In genomic region chr5:143952809-143953208, GRCh38 we compare ENCODE assay signal across 40 cellular contexts.
"Had no signal": no experiment of that assay in that cellular context is flagged by ENCODE, and none has a peak within 500 bp of the region (broad histone marks: within the 10 kb centered on the region; RNA-seq: fewer than 3 reads in every experiment).

No MANE protein-coding gene starts in this region.

- DNase-seq: activated effector memory CD4-positive, alpha-beta T cell treated with anti-CD3 and anti-CD28 coated beads, Interleukin-2, amount 50 U/mL, for 16 hours; activated effector memory CD4-positive, alpha-beta T cell treated with Interleukin-2 at 50 U/mL for 16 hours; activated gamma-delta T cell; activated gamma-delta T cell treated with Interleukin-2 at 50 U/mL for 16 hours; activated naive CD4-positive, alpha-beta T cell; activated naive CD4-positive, alpha-beta T cell treated with anti-CD3 and anti-CD28 coated beads for 36 hours; activated naive CD4-positive, alpha-beta T cell treated with anti-CD3 and anti-CD28 coated beads, Interleukin-2, amount 10 ng/mL, durations not matched to agents 7 days and 5 days; activated naive CD4-positive, alpha-beta T cell treated with anti-CD3 and anti-CD28 coated beads, Interleukin-2, amount 50 U/mL, for 16 hours; activated naive CD4-positive, alpha-beta T cell treated with Interleukin-2 at 50 U/mL for 16 hours; activated naive CD8-positive, alpha-beta T cell treated with anti-CD3 and anti-CD28 coated beads for 36 hours; activated naive CD8-positive, alpha-beta T cell treated with anti-CD3 and anti-CD28 coated beads, Interleukin-2, amount 10 ng/mL, durations not matched to agents 7 days and 5 days; activated naive CD8-positive, alpha-beta T cell treated with anti-CD3 and anti-CD28 coated beads, Interleukin-2, amount 50 U/mL, for 24 hours; activated T-cell treated with anti-CD3 and anti-CD28 coated beads for 4 hours; activated T-cell treated with anti-CD3 and anti-CD28 coated beads, Interleukin-2, amount 50 U/mL, for 1 hour; activated T-cell treated with anti-CD3 and anti-CD28 coated beads, Interleukin-2, amount 50 U/mL, for 24 hours; activated T-cell treated with anti-CD3 and anti-CD28 coated beads, Interleukin-2, amount 50 U/mL, for 4 hours; activated T-cell treated with anti-CD3 and anti-CD28 coated beads, Interleukin-2, amount 50 U/mL, for 48 hours; activated T-cell treated with anti-CD3 and anti-CD28 coated beads, Interleukin-2, amount 50 U/mL, for 72 hours; adrenal gland; amniotic stem cell; amygdala; anterior cingulate cortex; aorta; body of pancreas; brain microvascular endothelial cell; caudate nucleus; central memory CD4-positive, alpha-beta T cell; cerebellar nuclear complex had no signal

- FAIRE-seq: bronchial epithelial cell had no signal

- H3K27ac Mint-ChIP-seq: activated naive CD4-positive, alpha-beta T cell treated with anti-CD3 and anti-CD28 coated beads for 36 hours; activated naive CD4-positive, alpha-beta T cell treated with anti-CD3 and anti-CD28 coated beads, Interleukin-2, amount 10 ng/mL, durations not matched to agents 7 days and 5 days; activated naive CD4-positive, alpha-beta T cell treated with anti-CD3 and anti-CD28 coated beads, Interleukin-2, amount 50 U/mL, for 24 hours; activated naive CD4-positive, alpha-beta T cell treated with anti-CD3 and anti-CD28 coated beads, Interleukin-2, amount 50 U/mL, for 72 hours; activated naive CD8-positive, alpha-beta T cell; activated naive CD8-positive, alpha-beta T cell treated with anti-CD3 and anti-CD28 coated beads for 36 hours; activated naive CD8-positive, alpha-beta T cell treated with anti-CD3 and anti-CD28 coated beads, Interleukin-2, amount 10 ng/mL, durations not matched to agents 7 days and 5 days; activated naive CD8-positive, alpha-beta T cell treated with anti-CD3 and anti-CD28 coated beads, Interleukin-2, amount 50 U/mL, for 24 hours; activated T-cell treated with anti-CD3 and anti-CD28 coated beads, Interleukin-2, amount 50 U/mL, for 24 hours; activated T-cell treated with anti-CD3 and anti-CD28 coated beads, Interleukin-2, amount 50 U/mL, for 72 hours; activated T-helper 1 cell treated with anti-CD3 and anti-CD28 coated beads, Interleukin-12 subunit alpha, Interleukin-12 subunit beta, Interleukin-2, Interleukin-4 antibody, amounts not matched to agents 30 ng/mL and 10 ng/mL and 1 ng/mL, durations not matched to agents 14 hours and 24 hours and 36 hours; activated T-helper 17 cell treated with anti-CD3 and anti-CD28 coated beads, Interleukin-2, amount 50 U/mL, for 72 hours; activated T-helper 2 cell treated with anti-CD3 and anti-CD28 coated beads, Interferon-gamma antibody, Interleukin-2, Interleukin-4, amounts not matched to agents 10 μg/mL and 5 μg/mL and 100 μg/mL, durations not matched to agents 14 hours and 24 hours and 36 hours; brain had no signal

- H3K4me3 Mint-ChIP-seq: activated naive CD4-positive, alpha-beta T cell treated with anti-CD3 and anti-CD28 coated beads for 36 hours; activated naive CD4-positive, alpha-beta T cell treated with anti-CD3 and anti-CD28 coated beads, Interleukin-2, amount 10 ng/mL, durations not matched to agents 7 days and 5 days; activated naive CD4-positive, alpha-beta T cell treated with anti-CD3 and anti-CD28 coated beads, Interleukin-2, amount 50 U/mL, for 24 hours; activated naive CD8-positive, alpha-beta T cell; activated naive CD8-positive, alpha-beta T cell treated with anti-CD3 and anti-CD28 coated beads for 36 hours; activated naive CD8-positive, alpha-beta T cell treated with anti-CD3 and anti-CD28 coated beads, Interleukin-2, amount 10 ng/mL, durations not matched to agents 7 days and 5 days; activated naive CD8-positive, alpha-beta T cell treated with anti-CD3 and anti-CD28 coated beads, Interleukin-2, amount 50 U/mL, for 24 hours; activated T-cell treated with anti-CD3 and anti-CD28 coated beads, Interleukin-2, amount 50 U/mL, for 24 hours; activated T-cell treated with anti-CD3 and anti-CD28 coated beads, Interleukin-2, amount 50 U/mL, for 4 hours; activated T-cell treated with anti-CD3 and anti-CD28 coated beads, Interleukin-2, amount 50 U/mL, for 72 hours; activated T-helper 1 cell treated with anti-CD3 and anti-CD28 coated beads, Interleukin-12 subunit alpha, Interleukin-12 subunit beta, Interleukin-2, Interleukin-4 antibody, amounts not matched to agents 30 ng/mL and 10 ng/mL and 1 ng/mL, durations not matched to agents 14 hours and 24 hours and 36 hours; activated T-helper 17 cell treated with anti-CD3 and anti-CD28 coated beads, Interleukin-2, amount 50 U/mL, for 72 hours; brain; central memory CD8-positive, alpha-beta T cell had no signal

- H3K36me3 Mint-ChIP-seq: activated naive CD4-positive, alpha-beta T cell treated with anti-CD3 and anti-CD28 coated beads, Interleukin-2, amount 10 ng/mL, durations not matched to agents 7 days and 5 days; activated naive CD8-positive, alpha-beta T cell treated with anti-CD3 and anti-CD28 coated beads for 36 hours; activated naive CD8-positive, alpha-beta T cell treated with anti-CD3 and anti-CD28 coated beads, Interleukin-2, amount 10 ng/mL, durations not matched to agents 7 days and 5 days; brain had no signal

- H3K27me3 ChIP-seq: adrenal gland, ascending aorta, body of pancreas, brain microvascular endothelial cell, breast epithelium, cardiac muscle cell had no signal

- H3K9me3 Mint-ChIP-seq: activated naive CD4-positive, alpha-beta T cell treated with anti-CD3 and anti-CD28 coated beads, Interleukin-2, amount 10 ng/mL, durations not matched to agents 7 days and 5 days; activated naive CD4-positive, alpha-beta T cell treated with anti-CD3 and anti-CD28 coated beads, Interleukin-2, amount 50 U/mL, for 24 hours; activated naive CD8-positive, alpha-beta T cell treated with anti-CD3 and anti-CD28 coated beads for 36 hours; activated T-cell treated with anti-CD3 and anti-CD28 coated beads, Interleukin-2, amount 50 U/mL, for 24 hours had no signal

- H3K4me3 ChIP-seq: adrenal gland, ascending aorta, body of pancreas, breast epithelium, cardiac muscle cell had no signal

- H3K4me1 ChIP-seq: adrenal gland, ascending aorta, body of pancreas, breast epithelium had no signal

- H3K27ac ChIP-seq: adrenal gland, ascending aorta, body of pancreas, brain microvascular endothelial cell, breast epithelium, cardiac muscle cell had no signal

- H3K9me3 ChIP-seq: adrenal gland, ascending aorta, body of pancreas, breast epithelium had no signal

- H3K4me1 Mint-ChIP-seq: activated naive CD4-positive, alpha-beta T cell treated with anti-CD3 and anti-CD28 coated beads, Interleukin-2, amount 10 ng/mL, durations not matched to agents 7 days and 5 days; activated naive CD4-positive, alpha-beta T cell treated with anti-CD3 and anti-CD28 coated beads, Interleukin-2, amount 50 U/mL, for 24 hours; activated naive CD8-positive, alpha-beta T cell treated with anti-CD3 and anti-CD28 coated beads for 36 hours; activated naive CD8-positive, alpha-beta T cell treated with anti-CD3 and anti-CD28 coated beads, Interleukin-2, amount 50 U/mL, for 24 hours; activated T-helper 17 cell treated with anti-CD3 and anti-CD28 coated beads, Interleukin-2, amount 50 U/mL, for 72 hours; brain; central memory CD8-positive, alpha-beta T cell had no signal

- H3K27me3 Mint-ChIP-seq: activated naive CD8-positive, alpha-beta T cell treated with anti-CD3 and anti-CD28 coated beads for 36 hours had no signal

- H3K36me3 ChIP-seq: adrenal gland, ascending aorta, brain microvascular endothelial cell, breast epithelium, cardiac muscle cell had no signal
